ENCODE assay signal across 9 cellular contexts in the genomic region with DNA sequence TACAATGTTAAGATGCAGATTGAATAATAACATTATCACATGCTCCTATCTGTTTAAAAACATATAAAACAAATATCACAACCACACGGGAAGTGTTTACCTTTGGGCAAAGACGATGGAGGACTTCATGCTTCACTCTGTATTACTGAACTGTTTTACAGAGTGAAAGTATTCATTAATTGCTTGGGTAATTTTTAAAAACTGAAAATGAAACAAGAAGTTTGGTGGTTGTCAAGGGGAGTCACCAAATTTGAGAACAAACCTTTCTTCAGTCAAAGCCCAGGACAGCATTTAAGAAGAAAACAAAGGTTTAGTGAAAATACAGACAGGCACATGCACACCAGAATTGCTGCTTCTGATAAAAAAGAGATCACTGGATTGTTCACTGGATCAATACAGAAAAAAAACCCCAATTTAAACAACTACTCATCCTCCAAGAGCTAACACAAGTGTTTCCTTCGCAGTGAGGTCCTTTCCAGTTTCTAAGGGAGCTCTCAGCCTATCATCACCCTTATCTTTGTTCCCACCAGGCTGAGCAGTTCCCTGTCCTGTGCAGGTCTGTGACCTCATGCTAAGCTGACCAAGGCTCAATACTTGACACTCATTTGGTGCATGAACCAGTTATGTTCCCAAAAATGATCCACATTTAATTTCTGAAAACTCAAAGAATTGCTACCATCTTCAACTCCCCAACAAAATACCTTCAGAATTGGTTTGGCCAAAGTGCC. TPM values are rescaled to one million over a fixed set of nuclear protein-coding genes. Genes with fewer than 3 reads are reported as not detected.
A peak's percentile ranks its signal among the peaks of the same experiment; 100 is the strongest.
DNase-seq lines count a peak whose midpoint lies in the region; ATAC-seq lines count a peak whose summit lies in the region.
"Had no signal": no experiment of that assay in that cellular context is flagged by ENCODE, and none has a peak within 500 bp of the region (broad histone marks: within the 10 kb centered on the region; RNA-seq: fewer than 3 reads in every experiment).

No MANE protein-coding gene starts in this region.

- H3K27me3 Mint-ChIP-seq in activated naive CD4-positive, alpha-beta T cell treated with anti-CD3 and anti-CD28 coated beads, Interleukin-2, amount 50 U/mL, for 24 hours: no peaks in the 10 kb centered on the region
- no peaks in the 10 kb centered on the region for H3K27me3 Mint-ChIP-seq in stimulated activated naive CD8-positive, alpha-beta T cell treated with anti-CD3 and anti-CD28 coated beads, Interleukin-15, amount 100 ng/mL, for 72 hours

- H3K4me1 Mint-ChIP-seq in activated naive CD4-positive, alpha-beta T cell treated with anti-CD3 and anti-CD28 coated beads, Interleukin-2, amount 50 U/mL, for 24 hours: peaks cover 62% of the 10 kb centered on the region
- peaks cover 68% of the 10 kb centered on the region for H3K4me1 Mint-ChIP-seq in stimulated activated naive CD8-positive, alpha-beta T cell treated with anti-CD3 and anti-CD28 coated beads, Interleukin-15, amount 100 ng/mL, for 72 hours

- no peaks in the 10 kb centered on the region for H3K9me3 Mint-ChIP-seq in activated naive CD4-positive, alpha-beta T cell treated with anti-CD3 and anti-CD28 coated beads, Interleukin-2, amount 50 U/mL, for 24 hours
- H3K9me3 Mint-ChIP-seq in stimulated activated naive CD8-positive, alpha-beta T cell treated with anti-CD3 and anti-CD28 coated beads, Interleukin-15, amount 100 ng/mL, for 72 hours: no peaks in the 10 kb centered on the region

- no peaks in the 10 kb centered on the region for H3K27me3 ChIP-seq in GM23248 (replicated peaks; ENCODE audit: insufficient read depth)

- H3K4me1 ChIP-seq in GM23248 (ENCODE audit: insufficient read depth): peaks cover 3% of the 10 kb centered on the region; the same call in 1 of the 2 replicates

- ATAC-seq in HG02610 (IDR thresholded peaks at IDR 0.05; ENCODE audit: unreplicated experiment): peak; percentile 87
- peak; percentile 89 for ATAC-seq in HG03558 (IDR thresholded peaks at IDR 0.05; ENCODE audit: extremely low read depth, unreplicated experiment)
- ATAC-seq in stimulated activated naive CD8-positive, alpha-beta T cell treated with anti-CD3 and anti-CD28 coated beads, Interleukin-15, amount 100 ng/mL, for 72 hours: no peak

- H2AFZ ChIP-seq in GM23248: no peak overlapping the region

- H3K36me3 Mint-ChIP-seq in activated naive CD4-positive, alpha-beta T cell treated with anti-CD3 and anti-CD28 coated beads, Interleukin-2, amount 50 U/mL, for 24 hours: peaks cover 18% of the 10 kb centered on the region

- H3K79me2 ChIP-seq in GM23248 (ENCODE audit: insufficient read depth): no peaks in the 10 kb centered on the region

- WGBS in GM23248 (ENCODE audit: low coverage in 1 of 2, low lambda C conversion rate in 2 of 2, missing lambda C conversion rate in 2 of 2), 2 experiments: 99 to 100% methylated on average over 3 of the region's 3 CpGs

- peak overlapping the region; percentile 41 for H3K27ac Mint-ChIP-seq in activated naive CD4-positive, alpha-beta T cell treated with anti-CD3 and anti-CD28 coated beads, Interleukin-2, amount 50 U/mL, for 24 hours
- no peak overlapping the region for H3K27ac Mint-ChIP-seq in stimulated activated naive CD8-positive, alpha-beta T cell treated with anti-CD3 and anti-CD28 coated beads, Interleukin-15, amount 100 ng/mL, for 72 hours

- no peaks in the 10 kb centered on the region for H3K9me2 ChIP-seq in GM23248 (ENCODE audit: insufficient read depth)

- H3K9ac ChIP-seq in GM23248: no peak overlapping the region

- no peak overlapping the region for H3K4me3 Mint-ChIP-seq in activated naive CD4-positive, alpha-beta T cell treated with anti-CD3 and anti-CD28 coated beads, Interleukin-2, amount 50 U/mL, for 24 hours
- peak overlapping the region; percentile 23 to 46 for H3K4me3 Mint-ChIP-seq in stimulated activated naive CD8-positive, alpha-beta T cell treated with anti-CD3 and anti-CD28 coated beads, Interleukin-15, amount 100 ng/mL, for 72 hours

- DNase-seq in activated naive CD4-positive, alpha-beta T cell treated with Interleukin-2 at 50 U/mL for 16 hours: no peak
- no peak for DNase-seq in stimulated activated naive CD8-positive, alpha-beta T cell treated with anti-CD3 and anti-CD28 coated beads, Interleukin-15, amount 100 ng/mL, for 72 hours
- DNase-seq in GOT3 (lab: John Stamatoyannopoulos, UW): no peak
- no peak for DNase-seq in GDM1 (lab: John Stamatoyannopoulos, UW)
- no peak for DNase-seq in GM23248
- DNase-seq: NCI-H2029 treated with DMSO at 0.1 percent for 48 hours had no signal

- in situ Hi-C loops in GM23248 (cut with MboI): no loop called here

- no peaks in the 10 kb centered on the region for H4K20me1 ChIP-seq in GM23248 (ENCODE audit: insufficient read depth)

- no peak overlapping the region for H3K4me3 ChIP-seq in GM23248

- H3F3A ChIP-seq in GM23248 (ENCODE audit: insufficient read depth): no peaks in the 10 kb centered on the region

- H3K9me3 ChIP-seq in GM23248 (ENCODE audit: low read depth): no peaks in the 10 kb centered on the region

- no peaks in the 10 kb centered on the region for H3K36me3 ChIP-seq in GM23248 (ENCODE audit: low read depth)

- no peak overlapping the region for H3K27ac ChIP-seq in GM23248

- no peak overlapping the region for H3K4me2 ChIP-seq in GM23248 (ENCODE audit: unreplicated experiment)

RNA-seq across cellular contexts. Expression of a gene that starts 8.8 kb away (rescaled TPM):
- 10.4 and 11.0 TPM in 2 replicates for total RNA-seq in GM23248 (2014; rRNA removed; shearing (Covaris generic))
- polyA plus RNA-seq in GM23248 (2016; fragmentation: Nextera tagmentation; extraction: Ambion mirVana): 4.9 and 5.4 TPM in 2 replicates
